ENCODE assay signal across 29 cellular contexts in the genomic region with DNA sequence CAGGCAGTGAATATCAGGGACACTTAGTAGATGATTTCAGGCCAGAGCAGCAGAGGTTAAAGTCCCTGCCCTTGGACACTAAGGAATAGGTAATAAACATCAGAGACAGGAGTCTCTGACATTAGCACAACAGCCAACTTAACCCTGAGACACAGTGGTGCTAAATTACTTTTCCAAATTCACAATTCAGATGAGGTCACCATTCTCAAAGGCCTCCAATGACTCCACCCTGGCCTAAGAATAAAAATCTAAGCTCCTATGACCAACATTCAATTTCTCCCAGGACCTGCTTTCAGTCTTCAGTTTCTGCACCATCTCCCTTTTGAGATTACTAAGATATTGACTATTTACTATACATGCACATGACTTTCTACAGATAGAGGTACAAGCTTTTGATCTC. TPM values are rescaled to one million over a fixed set of nuclear protein-coding genes. Genes with fewer than 3 reads are reported as not detected.
"Had no signal": no experiment of that assay in that cellular context is flagged by ENCODE, and none has a peak within 500 bp of the region (broad histone marks: within the 10 kb centered on the region; RNA-seq: fewer than 3 reads in every experiment).

No MANE protein-coding gene starts in this region.

- DNase-seq: activated CD4-positive, alpha-beta T cell treated with anti-CD3 and anti-CD28 coated beads, Interleukin-2, amount 10 ng/mL, durations not matched to agents 24 days and 14 days; activated CD4-positive, alpha-beta T cell treated with anti-CD3 and anti-CD28 coated beads, Interleukin-2, amount 50 U/mL, for 4 hours; activated CD8-positive, alpha-beta T cell treated with anti-CD3 and anti-CD28 coated beads for 36 hours; activated effector memory CD4-positive, alpha-beta T cell treated with anti-CD3 and anti-CD28 coated beads, Interleukin-2, amount 50 U/mL, for 16 hours; activated naive CD4-positive, alpha-beta T cell; activated naive CD4-positive, alpha-beta T cell treated with anti-CD3 and anti-CD28 coated beads, Interleukin-2, amount 50 U/mL, for 16 hours; activated naive CD8-positive, alpha-beta T cell treated with anti-CD3 and anti-CD28 coated beads for 36 hours; activated T-cell treated with anti-CD3 and anti-CD28 coated beads, Interleukin-2, amount 50 U/mL, for 1 hour; activated T-cell treated with anti-CD3 and anti-CD28 coated beads, Interleukin-2, amount 50 U/mL, for 72 hours; amniotic stem cell; aorta; brain microvascular endothelial cell; Karpas-422; NCI-H1105 treated with DMSO at 0.1 percent for 48 hours; NCI-H1436; NCI-H1694; NCI-H2029; NCI-H345; NCI-H524 treated with DMSO at 0.1 percent for 48 hours; SHP77; SJCRH30; T1000 had no signal

- H3K27ac ChIP-seq: brain microvascular endothelial cell, SJCRH30, SK-N-MC had no signal

- H3K36me3 Mint-ChIP-seq: activated naive CD8-positive, alpha-beta T cell treated with anti-CD3 and anti-CD28 coated beads for 36 hours had no signal

- H3K4me3 Mint-ChIP-seq: activated CD4-positive, alpha-beta T cell treated with anti-CD3 and anti-CD28 coated beads, Interleukin-2, amount 10 ng/mL, durations not matched to agents 24 days and 14 days; activated CD8-positive, alpha-beta T cell treated with anti-CD3 and anti-CD28 coated beads for 36 hours; activated T-cell treated with anti-CD3 and anti-CD28 coated beads, Interleukin-2, amount 50 U/mL, for 72 hours; activated T-helper 17 cell treated with anti-CD3 and anti-CD28 coated beads, Interleukin-2, amount 50 U/mL, for 72 hours had no signal

- ATAC-seq: activated CD8-positive, alpha-beta T cell treated with anti-CD3 and anti-CD28 coated beads for 36 hours; activated T-cell treated with anti-CD3 and anti-CD28 coated beads, Interleukin-2, amount 50 U/mL, for 72 hours; activated T-helper 17 cell treated with anti-CD3 and anti-CD28 coated beads, Interleukin-2, amount 50 U/mL, for 72 hours; Panc1 had no signal

- H3K4me1 Mint-ChIP-seq: activated CD4-positive, alpha-beta T cell treated with anti-CD3 and anti-CD28 coated beads, Interleukin-2, amount 10 ng/mL, durations not matched to agents 24 days and 14 days; activated naive CD8-positive, alpha-beta T cell treated with anti-CD3 and anti-CD28 coated beads for 36 hours; activated T-helper 17 cell treated with anti-CD3 and anti-CD28 coated beads, Interleukin-2, amount 50 U/mL, for 72 hours had no signal

- H3K4me3 ChIP-seq: SJCRH30, SK-N-MC had no signal

- H3K27ac Mint-ChIP-seq: activated CD4-positive, alpha-beta T cell treated with anti-CD3 and anti-CD28 coated beads, Interleukin-2, amount 10 ng/mL, durations not matched to agents 24 days and 14 days; activated CD8-positive, alpha-beta T cell treated with anti-CD3 and anti-CD28 coated beads for 36 hours; activated naive CD8-positive, alpha-beta T cell treated with anti-CD3 and anti-CD28 coated beads for 36 hours; activated T-cell treated with anti-CD3 and anti-CD28 coated beads, Interleukin-2, amount 50 U/mL, for 72 hours; activated T-helper 17 cell treated with anti-CD3 and anti-CD28 coated beads, Interleukin-2, amount 50 U/mL, for 72 hours had no signal

- H3K9me3 ChIP-seq: SJCRH30 had no signal

- H3K36me3 ChIP-seq: brain microvascular endothelial cell, SJCRH30 had no signal

- H3K27me3 ChIP-seq: brain microvascular endothelial cell, SJCRH30 had no signal

- H3K9me3 Mint-ChIP-seq: activated CD4-positive, alpha-beta T cell treated with anti-CD3 and anti-CD28 coated beads, Interleukin-2, amount 10 ng/mL, durations not matched to agents 24 days and 14 days; activated CD8-positive, alpha-beta T cell treated with anti-CD3 and anti-CD28 coated beads for 36 hours; activated naive CD8-positive, alpha-beta T cell treated with anti-CD3 and anti-CD28 coated beads for 36 hours; activated T-cell treated with anti-CD3 and anti-CD28 coated beads, Interleukin-2, amount 50 U/mL, for 72 hours; activated T-helper 17 cell treated with anti-CD3 and anti-CD28 coated beads, Interleukin-2, amount 50 U/mL, for 72 hours had no signal

RNA-seq across cellular contexts. Expression of a gene that starts 42.0 kb away (rescaled TPM):
- total RNA-seq: activated CD4-positive, alpha-beta T cell treated with anti-CD3 and anti-CD28 coated beads, Interleukin-2, amount 10 ng/mL, durations not matched to agents 24 days and 14 days; activated CD8-positive, alpha-beta memory T cell treated with anti-CD3 and anti-CD28 coated beads for 36 hours; activated CD8-positive, alpha-beta T cell treated with anti-CD3 and anti-CD28 coated beads for 36 hours; activated naive CD8-positive, alpha-beta T cell treated with anti-CD3 and anti-CD28 coated beads for 36 hours; activated T-cell treated with anti-CD3 and anti-CD28 coated beads, Interleukin-2, amount 50 U/mL, for 72 hours; activated T-helper 17 cell treated with anti-CD3 and anti-CD28 coated beads, Interleukin-2, amount 50 U/mL, for 72 hours; NCI-H460; SJCRH30; T-helper 1 cell treated with Interleukin-12 subunit alpha and Interleukin-12 subunit beta and Interleukin-4 antibody, amounts not matched to agents 30 ng/mL and 1 ng/mL, for 36 hours; T-helper 2 cell treated with Interferon-gamma antibody and Interleukin-4, amounts not matched to agents 100 ng/mL and 5 ng/mL, for 36 hours had no signal
